In the genomic region with DNA sequence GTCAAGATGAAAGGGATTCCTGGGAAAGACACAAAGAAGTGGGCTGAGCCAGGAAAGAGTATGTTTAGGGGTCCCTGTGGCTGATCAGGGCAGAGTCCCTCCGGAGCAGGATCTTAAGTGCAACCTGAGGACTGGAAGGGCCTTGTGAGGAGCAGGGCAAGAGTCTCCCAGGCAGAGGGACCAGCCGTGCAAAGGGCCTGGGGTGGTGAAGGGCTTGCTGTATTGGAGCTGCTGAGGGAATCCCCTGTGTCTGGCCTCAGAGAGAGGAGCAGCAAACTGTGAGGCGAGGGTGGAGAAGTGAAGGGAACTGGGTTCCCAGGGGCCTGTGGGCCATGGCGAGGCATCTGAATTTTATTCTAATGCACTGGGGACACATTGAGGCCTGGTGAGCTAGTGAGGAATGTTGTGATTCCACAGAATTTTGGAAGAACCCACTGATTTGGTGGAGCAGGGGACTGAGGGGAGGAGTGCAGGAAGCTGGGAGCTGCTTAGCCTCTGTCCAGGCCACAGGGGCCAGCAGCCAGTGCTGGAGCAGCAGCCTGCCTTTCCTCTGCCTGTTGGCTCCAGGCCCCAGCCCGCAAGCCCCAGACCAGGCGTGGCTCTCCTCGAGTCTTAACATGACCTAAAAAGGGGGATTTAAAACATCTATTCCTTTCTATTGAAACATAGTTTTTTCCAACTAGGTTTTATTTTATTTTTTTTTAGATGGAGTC, we compare ENCODE assay signal across 26 cellular contexts.
DNase-seq lines count a peak whose midpoint lies in the region; ATAC-seq, FAIRE-seq and TF ChIP-seq lines count a peak whose summit lies in the region.
"Had no signal": no experiment of that assay in that cellular context is flagged by ENCODE, and none has a peak within 500 bp of the region (broad histone marks: within the 10 kb centered on the region; RNA-seq: fewer than 3 reads in every experiment).

No MANE protein-coding gene starts in this region.

- 42% methylated on average over 7 of the region's 7 CpGs for WGBS in GM12878 (ENCODE audit: insufficient coverage, insufficient replicate concordance, low lambda C conversion rate, missing lambda C conversion rate)

- no peaks in the 10 kb centered on the region for H3K27me3 ChIP-seq in GM12878 (replicated peaks in 1 of 2; ENCODE audit: control insufficient read depth in 2 of 2, insufficient read depth in 2 of 2, low read length in 1 of 2)
- H3K27me3 ChIP-seq: neutrophil, stomach, transverse colon had no signal

- no TSS peak for BruUV-seq in GM12878 (replicated peaks; lab: Mats Ljungman, UMichigan)

- ATAC-seq in GM12878 (peak; percentile 54), left ventricle myocardium superior (peak; percentile 88), HG02870 (IDR thresholded peaks at IDR 0.05; ENCODE audit: unreplicated experiment) (no peak), HG03432 (IDR thresholded peaks at IDR 0.05; ENCODE audit: unreplicated experiment) (no peak), HG03280 (IDR thresholded peaks at IDR 0.05; ENCODE audit: unreplicated experiment) (no peak)
- ATAC-seq: activated CD4-positive, alpha-beta T cell treated with anti-CD3 and anti-CD28 coated beads for 36 hours; activated CD8-positive, alpha-beta T cell treated with anti-CD3 and anti-CD28 coated beads, Interleukin-2, amount 10 ng/mL, durations not matched to agents 7 days and 5 days had no signal

- SMC1A ChIA-PET in GM12878 (lab: Charles Lee; ENCODE audit: uncharacterized antibody, unreplicated experiment) = interaction anchor here (0.7 to 1.6 kb wide), 5 partner anchors 10 to 136 kb away, joined by 3 to 8 read pairs (median 3); no protein-coding TSS in a partner anchor

- no peak overlapping the region for H2AFZ ChIP-seq in GM12878 (ENCODE audit: control insufficient read depth, low read depth, low read length)

- H3K27ac ChIP-seq in GM12878 (ENCODE audit: control insufficient read depth, insufficient read depth) = no peak overlapping the region
- H3K27ac ChIP-seq: dorsolateral prefrontal cortex, KMS-11, neutrophil, stomach, transverse colon had no signal

- DNase-seq in AG20443 (ENCODE audit: low spot score) = peak; percentile 76
- no peak for DNase-seq in GM12878 (ENCODE audit: low read depth, low spot score)
- DNase-seq in left ventricle myocardium superior = peak; percentile 66
- DNase-seq in posterior vena cava (ENCODE audit: low spot score) = peak; percentile 93
- DNase-seq in activated effector memory CD4-positive, alpha-beta T cell treated with anti-CD3 and anti-CD28 coated beads, Interleukin-2, amount 50 U/mL, for 16 hours = no peak
- DNase-seq: activated CD4-positive, alpha-beta T cell treated with anti-CD3 and anti-CD28 coated beads for 36 hours; activated CD8-positive, alpha-beta T cell treated with anti-CD3 and anti-CD28 coated beads, Interleukin-2, amount 10 ng/mL, durations not matched to agents 7 days and 5 days; activated naive CD8-positive, alpha-beta T cell treated with anti-CD3 and anti-CD28 coated beads, Interleukin-2, amount 10 ng/mL, durations not matched to agents 7 days and 5 days; cerebellar nuclear complex; dorsolateral prefrontal cortex; H7; mesenchymal stem cell; NCI-H1417 treated with DMSO at 0.1 percent for 48 hours; NCI-H446; NCI-H774; SK-N-SH; small intestine; stimulated activated CD8-positive, alpha-beta memory T cell treated with anti-CD3 and anti-CD28 coated beads, Interleukin-4, amount 100 ng/mL, for 48 hours; stomach; transverse colon had no signal

- CTCF ChIA-PET in GM12878 (lab: Yijun Ruan, JAX) = interaction anchor here (1.0 kb wide), 1 partner anchor 13 kb away, joined by 4 read pairs; no protein-coding TSS in a partner anchor

- H3K9me3 ChIP-seq in GM12878 (replicated peaks; ENCODE audit: control insufficient read depth, insufficient read depth, low read length) = no peaks in the 10 kb centered on the region
- H3K9me3 ChIP-seq: neutrophil, stomach, transverse colon had no signal

- in situ Hi-C loops in GM12878 (cut with MboI) = no loop called here

- H3K4me2 ChIP-seq in GM12878 (ENCODE audit: control insufficient read depth, insufficient read depth) = no peak overlapping the region
- H3K4me2 ChIP-seq: KMS-11, SK-N-SH had no signal

- TF ChIP-seq RAD21 in GM12878 (IDR thresholded peaks at IDR 0.05; ENCODE audit: insufficient read depth, low read depth, low read length) = no peak

- no peaks in the 10 kb centered on the region for H3K4me1 ChIP-seq in GM12878 (ENCODE audit: control insufficient read depth, insufficient read depth, low read length)
- H3K4me1 ChIP-seq: stomach, transverse colon had no signal

- no peak for TF ChIP-seq CTCF in GM12878 (IDR thresholded peaks at IDR 0.05 in 2 of 3, conservative IDR thresholded peaks at IDR 0.05 in 1 of 3; ENCODE audit: control insufficient read depth in 2 of 3, extremely low read depth in 1 of 3, insufficient read depth in 1 of 3, low read depth in 3 of 3, low read length in 3 of 3)

- TF ChIP-seq POLR2A in GM12878 (IDR thresholded peaks at IDR 0.05; ENCODE audit: low read depth, low read length) = no peak

- no peaks in the 10 kb centered on the region for H3K36me3 ChIP-seq in GM12878 (ENCODE audit: control insufficient read depth in 2 of 2, insufficient read depth in 2 of 2, low read length in 1 of 2)
- H3K36me3 ChIP-seq: neutrophil, stomach, transverse colon had no signal

- H3K4me3 ChIP-seq in GM12878 = no peak overlapping the region
- H3K4me3 ChIP-seq: dorsolateral prefrontal cortex, stomach, transverse colon had no signal

- RAD21 ChIA-PET in GM12878 (lab: Charles Lee; ENCODE audit: unreplicated experiment) = interaction anchor here (0.7 to 1.2 kb wide), 2 partner anchors 93 to 223 kb away, joined by 3 read pairs; no protein-coding TSS in a partner anchor

- POLR2A ChIA-PET in GM12878 (lab: Charles Lee) = interaction anchor here (0.5 to 0.7 kb wide), 3 partner anchors 26 to 252 kb away, joined by 3 to 6 read pairs (median 4); no protein-coding TSS in a partner anchor

- no peak for TF ChIP-seq EP300 in GM12878 (IDR thresholded peaks at IDR 0.05; ENCODE audit: borderline replicate concordance in 1 of 2, control insufficient read depth in 1 of 2, low read depth in 2 of 2, low read length in 2 of 2)

- no peak overlapping the region for H3K9ac ChIP-seq in GM12878 (ENCODE audit: control insufficient read depth, insufficient read depth, low read length)
- H3K9ac ChIP-seq: KMS-11, SK-N-SH had no signal

- H4K20me1 ChIP-seq in GM12878 (ENCODE audit: control insufficient read depth, insufficient read depth) = no peaks in the 10 kb centered on the region

- no peak for FAIRE-seq in GM12878 (lab: Jason Lieb, UNC)
- FAIRE-seq: endothelial cell of umbilical vein, small intestine had no signal

- intact Hi-C loops in GM12878 (cut with micrococcal nuclease; ENCODE audit: unreplicated experiment) = loop anchor here (5.0 kb wide), 4 partner anchors 78 to 293 kb away; partner anchors contain the start of gene IGFBP3
- intact Hi-C loops in left ventricle myocardium superior (cut with micrococcal nuclease) = no loop called here
- intact Hi-C loops in posterior vena cava (cut with DNase I) = no loop called here

- no peaks in the 10 kb centered on the region for H3K79me2 ChIP-seq in GM12878 (ENCODE audit: control insufficient read depth, insufficient read depth, low read length)

TF ChIP-seq in GM12878, 131 proteins besides CTCF, POLR2A, EP300 and RAD21 (continues in another document):
- no peak for TF ChIP-seq MTA3 (IDR thresholded peaks at IDR 0.05; ENCODE audit: borderline replicate concordance, low read length)
- TF ChIP-seq TCF7 (IDR thresholded peaks at IDR 0.05; ENCODE audit: borderline replicate concordance) = no peak
- no peak for TF ChIP-seq RFX5 (IDR thresholded peaks at IDR 0.05; ENCODE audit: low read depth, low read length)
- TF ChIP-seq SUPT20H (IDR thresholded peaks at IDR 0.05; ENCODE audit: borderline replicate concordance, control insufficient read depth, low read depth, low read length) = no peak
- TF ChIP-seq POLR2AphosphoS5 (IDR thresholded peaks at IDR 0.05; ENCODE audit: low read length) = no peak
- no peak for TF ChIP-seq IKZF2 (IDR thresholded peaks at IDR 0.05)
- TF ChIP-seq TBL1XR1 (IDR thresholded peaks at IDR 0.05; ENCODE audit: low read depth, low read length) = no peak
- TF ChIP-seq, protein P1, sequence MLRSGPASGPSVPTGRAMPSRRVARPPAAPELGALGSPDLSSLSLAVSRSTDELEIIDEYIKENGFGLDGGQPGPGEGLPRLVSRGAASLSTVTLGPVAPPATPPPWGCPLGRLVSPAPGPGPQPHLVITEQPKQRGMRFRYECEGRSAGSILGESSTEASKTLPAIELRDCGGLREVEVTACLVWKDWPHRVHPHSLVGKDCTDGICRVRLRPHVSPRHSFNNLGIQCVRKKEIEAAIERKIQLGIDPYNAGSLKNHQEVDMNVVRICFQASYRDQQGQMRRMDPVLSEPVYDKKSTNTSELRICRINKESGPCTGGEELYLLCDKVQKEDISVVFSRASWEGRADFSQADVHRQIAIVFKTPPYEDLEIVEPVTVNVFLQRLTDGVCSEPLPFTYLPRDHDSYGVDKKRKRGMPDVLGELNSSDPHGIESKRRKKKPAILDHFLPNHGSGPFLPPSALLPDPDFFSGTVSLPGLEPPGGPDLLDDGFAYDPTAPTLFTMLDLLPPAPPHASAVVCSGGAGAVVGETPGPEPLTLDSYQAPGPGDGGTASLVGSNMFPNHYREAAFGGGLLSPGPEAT (IDR thresholded peaks at IDR 0.05; ENCODE audit: low read depth) = no peak
- no peak for TF ChIP-seq SKIL (IDR thresholded peaks at IDR 0.05; ENCODE audit: low read depth, poor library complexity, severe bottlenecking)

Comparison
In these comparisons a context has a peak if more than half of its experiments do, and no peak if none do; other contexts are left out.
1. DNase-seq: peak in AG20443 (single experiment), left ventricle myocardium superior (single experiment) and posterior vena cava (single experiment); none in GM12878 (single experiment) and activated effector memory CD4-positive, alpha-beta T cell treated with anti-CD3 and anti-CD28 coated beads, Interleukin-2, amount 50 U/mL, for 16 hours (single experiment).
2. ATAC-seq: peak in GM12878 (single experiment) and left ventricle myocardium superior (single experiment); none in HG02870 (single experiment), HG03432 (single experiment) and HG03280 (single experiment).